8 cellular contexts compared by ENCODE assay signal in genomic region chr5:168143521-168143920, GRCh38.
DNase-seq lines count a peak whose midpoint lies in the region; ATAC-seq, FAIRE-seq and TF ChIP-seq lines count a peak whose summit lies in the region.
"Not testable (repeated sequence)": the region's sequence is repeated elsewhere in the genome, so short reads cannot be mapped to it uniquely, and the experiment has no call there.

No MANE protein-coding gene starts in this region.

- H2AFZ ChIP-seq in GM12878 (ENCODE audit: control insufficient read depth, low read depth, low read length), result not testable (repeated sequence)

- CTCF ChIA-PET in A549 (lab: Yijun Ruan, JAX); GM12878 (lab: Yijun Ruan, JAX): not testable (repeated sequence)

- SMC1A ChIA-PET in GM12878 (lab: Charles Lee; ENCODE audit: uncharacterized antibody, unreplicated experiment), result not testable (repeated sequence)

- not testable (repeated sequence) for BruUV-seq in GM12878 (replicated peaks; lab: Mats Ljungman, UMichigan)

- not testable (repeated sequence) for H3K4me2 ChIP-seq in A549; GM12878 (ENCODE audit: control insufficient read depth, insufficient read depth)

- TF ChIP-seq POLR2A in A549 (IDR thresholded peaks at IDR 0.05; ENCODE audit: low read length); GM12878 (IDR thresholded peaks at IDR 0.05; ENCODE audit: low read depth, low read length): not testable (repeated sequence)

- not testable (repeated sequence) for H3K9ac ChIP-seq in GM12878 (ENCODE audit: control insufficient read depth, insufficient read depth, low read length)

- POLR2A ChIA-PET in A549 (lab: Yijun Ruan, JAX); GM12878 (lab: Charles Lee): not testable (repeated sequence)

- in situ Hi-C loops in GM12878 (cut with MboI), result not testable (repeated sequence)

- H4K20me1 ChIP-seq in GM12878 (ENCODE audit: control insufficient read depth, insufficient read depth), result not testable (repeated sequence)

- not testable (repeated sequence) for H3K4me1 ChIP-seq in A549; GM12878 (ENCODE audit: control insufficient read depth, insufficient read depth, low read length)

- TF ChIP-seq EP300 in A549 (IDR thresholded peaks at IDR 0.05); GM12878 (IDR thresholded peaks at IDR 0.05; ENCODE audit: borderline replicate concordance in 1 of 2, control insufficient read depth in 1 of 2, low read depth in 2 of 2, low read length in 2 of 2): not testable (repeated sequence)

- FAIRE-seq in A549 (lab: Jason Lieb, UNC) (peak; percentile 28), GM12878 (lab: Jason Lieb, UNC) (peak; percentile 84)

- not testable (repeated sequence) for H3K9me3 ChIP-seq in A549; GM12878 (replicated peaks; ENCODE audit: control insufficient read depth, insufficient read depth, low read length)

- TF ChIP-seq CTCF in A549 (IDR thresholded peaks at IDR 0.05); GM12878 (IDR thresholded peaks at IDR 0.05 in 2 of 3, conservative IDR thresholded peaks at IDR 0.05 in 1 of 3; ENCODE audit: control insufficient read depth in 2 of 3, extremely low read depth in 1 of 3, insufficient read depth in 1 of 3, low read depth in 3 of 3, low read length in 3 of 3): not testable (repeated sequence)

- not testable (repeated sequence) for TF ChIP-seq RAD21 in A549 (conservative IDR thresholded peaks at IDR 0.05 in 1 of 2, IDR thresholded peaks at IDR 0.05 in 1 of 2); GM12878 (IDR thresholded peaks at IDR 0.05; ENCODE audit: insufficient read depth, low read depth, low read length)

- not testable (repeated sequence) for H3K27ac ChIP-seq in A549; GM12878 (ENCODE audit: control insufficient read depth, insufficient read depth)

- H3K27me3 ChIP-seq in GM12878 (replicated peaks in 1 of 2; ENCODE audit: control insufficient read depth in 2 of 2, insufficient read depth in 2 of 2, low read length in 1 of 2), result not testable (repeated sequence)

- intact Hi-C loops in GM12878 (cut with micrococcal nuclease; ENCODE audit: unreplicated experiment); left colon (cut with DNase I, micrococcal nuclease): not testable (repeated sequence)

- H3K36me3 ChIP-seq in GM12878 (ENCODE audit: control insufficient read depth in 2 of 2, insufficient read depth in 2 of 2, low read length in 1 of 2), result not testable (repeated sequence)

- DNase-seq in A549 (ENCODE audit: low read depth in 1 of 2, low spot score in 1 of 2); GM12878 (ENCODE audit: low read depth, low spot score); left colon: not testable (repeated sequence)
- DNase-seq in NOMO-1 (lab: John Stamatoyannopoulos, UW; ENCODE audit: unreplicated experiment in 2 of 2), result peak; percentile 62 to 73

- RAD21 ChIA-PET in GM12878 (lab: Charles Lee; ENCODE audit: unreplicated experiment), result not testable (repeated sequence)

- not testable (repeated sequence) for H3K79me2 ChIP-seq in GM12878 (ENCODE audit: control insufficient read depth, insufficient read depth, low read length)

- WGBS in A549 (ENCODE audit: missing lambda C conversion rate), result 43% methylated on average over 7 of the region's 7 CpGs
- 19% methylated on average over 4 of the region's 7 CpGs for WGBS in GM12878 (ENCODE audit: insufficient coverage, insufficient replicate concordance, low lambda C conversion rate, missing lambda C conversion rate)

- not testable (repeated sequence) for ATAC-seq in A549
- ATAC-seq in GM18511 (IDR thresholded peaks at IDR 0.05; ENCODE audit: unreplicated experiment) (peak; percentile 78), GM19351 (IDR thresholded peaks at IDR 0.05; ENCODE audit: unreplicated experiment) (peak; percentile 78), GM21825 (IDR thresholded peaks at IDR 0.05; ENCODE audit: unreplicated experiment) (peak; percentile 60), HG03354 (IDR thresholded peaks at IDR 0.05; ENCODE audit: poor library complexity, severe bottlenecking, unreplicated experiment) (peak; percentile 65), GM12878 (peak; percentile 27; the same call in 1 of the 3 replicates), left colon (peak; percentile 90)

- not testable (repeated sequence) for H3K4me3 ChIP-seq in A549, GM12878
